16 cellular contexts compared by ENCODE assay signal in the genomic region with DNA sequence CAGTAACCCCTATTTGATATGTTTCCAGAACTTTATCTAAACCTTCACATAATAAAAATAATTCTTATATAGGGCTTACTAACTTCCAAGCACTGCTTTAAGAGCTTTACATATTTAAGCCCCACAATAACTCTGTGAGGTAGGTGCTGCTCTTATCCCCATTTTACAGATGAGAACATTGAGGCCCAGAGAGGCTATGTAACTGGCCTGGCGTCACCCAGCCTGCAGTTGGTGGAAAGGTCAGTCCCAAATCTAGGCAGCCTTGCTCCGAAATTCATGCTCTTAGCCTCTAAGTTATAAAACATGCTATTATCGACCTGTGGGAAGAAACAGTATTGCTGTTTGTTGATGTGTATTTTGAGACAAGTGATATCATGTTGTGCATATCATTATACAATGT. TPM values are rescaled to one million over a fixed set of nuclear protein-coding genes. Genes with fewer than 3 reads are reported as not detected.
DNase-seq lines count a peak whose midpoint lies in the region; TF ChIP-seq lines count a peak whose summit lies in the region.
"Had no signal": no experiment of that assay in that cellular context is flagged by ENCODE, and none has a peak within 500 bp of the region (broad histone marks: within the 10 kb centered on the region; RNA-seq: fewer than 3 reads in every experiment).

No MANE protein-coding gene starts in this region.

- peaks cover 50% of the 10 kb centered on the region for H3K36me3 Mint-ChIP-seq in T-helper 1 cell treated with Interleukin-12 subunit alpha and Interleukin-12 subunit beta and Interleukin-4 antibody, amounts not matched to agents 30 μg/mL and 1 μg/mL, for 36 hours (ENCODE audit: low read depth)
- H3K36me3 Mint-ChIP-seq in CD4-positive, alpha-beta memory T cell, result peaks cover 27 to 75% of the 10 kb centered on the region in 2 donors
- peaks cover 20% of the 10 kb centered on the region for H3K36me3 Mint-ChIP-seq in activated naive CD8-positive, alpha-beta T cell

- H3K27me3 Mint-ChIP-seq in T-helper 1 cell treated with Interleukin-12 subunit alpha and Interleukin-12 subunit beta and Interleukin-4 antibody, amounts not matched to agents 30 μg/mL and 1 μg/mL, for 36 hours (ENCODE audit: low read depth), result no peaks in the 10 kb centered on the region
- H3K27me3 Mint-ChIP-seq in CD4-positive, alpha-beta memory T cell, result no peaks in the 10 kb centered on the region
- no peaks in the 10 kb centered on the region for H3K27me3 Mint-ChIP-seq in activated naive CD8-positive, alpha-beta T cell

- H3K9me3 Mint-ChIP-seq in T-helper 1 cell treated with Interleukin-12 subunit alpha and Interleukin-12 subunit beta and Interleukin-4 antibody, amounts not matched to agents 30 μg/mL and 1 μg/mL, for 36 hours, result no peaks in the 10 kb centered on the region
- no peaks in the 10 kb centered on the region for H3K9me3 Mint-ChIP-seq in CD4-positive, alpha-beta memory T cell
- peaks cover 3% of the 10 kb centered on the region for H3K9me3 Mint-ChIP-seq in activated naive CD8-positive, alpha-beta T cell (ENCODE audit: low read depth)
- H3K9me3 Mint-ChIP-seq: CD14-positive monocyte had no signal

- H3K4me3 ChIP-seq in CD4-positive, alpha-beta memory T cell (ENCODE audit: low read length in 2 of 2), result peak overlapping the region in 1 of 2 donors; percentile 36
- H3K4me3 ChIP-seq in A673 (ENCODE audit: low read depth, low read length, poor library complexity, severe bottlenecking), result no peak overlapping the region
- H3K4me3 ChIP-seq: GM23248, prostate gland had no signal

- peak overlapping the region; percentile 23 for H3K4me3 Mint-ChIP-seq in T-helper 1 cell treated with Interleukin-12 subunit alpha and Interleukin-12 subunit beta and Interleukin-4 antibody, amounts not matched to agents 30 μg/mL and 1 μg/mL, for 36 hours
- H3K4me3 Mint-ChIP-seq in CD4-positive, alpha-beta memory T cell, result peak overlapping the region in 7 of 8 donors; percentile 39 to 90 (median 83)
- peak overlapping the region; percentile 65 for H3K4me3 Mint-ChIP-seq in activated naive CD8-positive, alpha-beta T cell
- H3K4me3 Mint-ChIP-seq: CD14-positive monocyte had no signal

- intact Hi-C loops in CD4-positive, alpha-beta memory T cell (cut with micrococcal nuclease), result no loop called here
- intact Hi-C loops in posterior vena cava (cut with DNase I), result no loop called here
- intact Hi-C loops in A673 (cut with micrococcal nuclease; ENCODE audit: unreplicated experiment), result no loop called here

- peaks cover 67% of the 10 kb centered on the region for H3K4me1 Mint-ChIP-seq in T-helper 1 cell treated with Interleukin-12 subunit alpha and Interleukin-12 subunit beta and Interleukin-4 antibody, amounts not matched to agents 30 μg/mL and 1 μg/mL, for 36 hours (ENCODE audit: low read depth)
- peaks cover 69 to 99% (median 81%) of the 10 kb centered on the region in 4 donors for H3K4me1 Mint-ChIP-seq in CD4-positive, alpha-beta memory T cell
- peaks cover 94% of the 10 kb centered on the region for H3K4me1 Mint-ChIP-seq in activated naive CD8-positive, alpha-beta T cell (ENCODE audit: low read depth)

- peaks cover 95% of the 10 kb centered on the region for H3K4me1 ChIP-seq in CD4-positive, alpha-beta memory T cell (ENCODE audit: insufficient read depth, low read length)
- no peaks in the 10 kb centered on the region for H3K4me1 ChIP-seq in A673 (ENCODE audit: insufficient read depth, low read length, poor library complexity, severe bottlenecking)
- H3K4me1 ChIP-seq: prostate gland had no signal

- peaks cover 4% of the 10 kb centered on the region for H3K36me3 ChIP-seq in CD4-positive, alpha-beta memory T cell (ENCODE audit: insufficient read depth, low read length)
- no peaks in the 10 kb centered on the region for H3K36me3 ChIP-seq in A673 (ENCODE audit: insufficient read depth, low read length, poor library complexity, severe bottlenecking)
- H3K36me3 ChIP-seq: prostate gland had no signal

- no peak for DNase-seq in T-helper 1 cell
- no peak for DNase-seq in CD4-positive, alpha-beta memory T cell
- DNase-seq in posterior vena cava (ENCODE audit: low spot score), result peak; percentile 5
- no peak for DNase-seq in A673 (ENCODE audit: low spot score)
- no peak for DNase-seq in NCI-H2196 (lab: John Stamatoyannopoulos, UW; ENCODE audit: unreplicated experiment)
- DNase-seq in HCEC 1CT, result no peak
- DNase-seq: activated CD4-positive, alpha-beta T cell treated with anti-CD3 and anti-CD28 coated beads, Interleukin-2, amount 50 U/mL, for 4 hours; GM23248; left ventricle myocardium superior; NCI-H524; SIG-M5 had no signal

- CTCF ChIA-PET in CD4-positive, alpha-beta memory T cell (lab: Charles Lee; ENCODE audit: partially characterized antibody), result interaction anchor here (1.1 to 1.5 kb wide), 4 partner anchors 12 to 34 kb away, joined by 4 to 8 read pairs (median 4); no protein-coding TSS in a partner anchor
- CTCF ChIA-PET in A673 (lab: Charles Lee), result no interaction called here

- POLR2A ChIA-PET in CD4-positive, alpha-beta memory T cell (lab: Charles Lee; ENCODE audit: partially characterized antibody), result interaction anchor here (0.8 to 6.3 kb wide), 12 partner anchors 11 to 67 kb away, joined by 3 to 104 read pairs (median 10); a partner anchor contains a TSS
- POLR2A ChIA-PET in A673 (lab: Charles Lee; ENCODE audit: low non-redundant PET), result no interaction called here

- no TSS peak for BruUV-seq in A673 (replicated peaks; lab: Mats Ljungman, UMichigan)

- no peaks in the 10 kb centered on the region for H3K9me3 ChIP-seq in CD4-positive, alpha-beta memory T cell (ENCODE audit: control insufficient read depth in 1 of 2, low read length in 2 of 2)
- no peaks in the 10 kb centered on the region for H3K9me3 ChIP-seq in A673 (ENCODE audit: low read depth, low read length, poor library complexity, severe bottlenecking)
- H3K9me3 ChIP-seq: prostate gland had no signal

- TF ChIP-seq CTCF in A673 (conservative IDR thresholded peaks at IDR 0.05; ENCODE audit: low read depth, low read length), result no peak

- H3K27ac ChIP-seq in CD4-positive, alpha-beta memory T cell (ENCODE audit: low read depth, low read length), result peak overlapping the region; percentile 79
- no peak overlapping the region for H3K27ac ChIP-seq in A673 (ENCODE audit: low read depth, low read length, poor library complexity, severe bottlenecking)
- H3K27ac ChIP-seq: 22Rv1, GM23248 had no signal

- no peaks in the 10 kb centered on the region for H3K27me3 ChIP-seq in CD4-positive, alpha-beta memory T cell (ENCODE audit: insufficient read depth, low read length)
- no peaks in the 10 kb centered on the region for H3K27me3 ChIP-seq in A673 (replicated peaks; ENCODE audit: insufficient read depth, low read depth, low read length, poor library complexity)

- H3K27ac Mint-ChIP-seq in T-helper 1 cell treated with Interleukin-12 subunit alpha and Interleukin-12 subunit beta and Interleukin-4 antibody, amounts not matched to agents 30 μg/mL and 1 μg/mL, for 36 hours, result peak overlapping the region; percentile 52
- H3K27ac Mint-ChIP-seq in CD4-positive, alpha-beta memory T cell, result peak overlapping the region; percentile 89 to 98 (median 97)
- H3K27ac Mint-ChIP-seq in activated naive CD8-positive, alpha-beta T cell, result peak overlapping the region; percentile 97

RNA-seq across cellular contexts. Expression of a gene that starts 9.0 kb away (rescaled TPM):
- total RNA-seq in CD4-positive, alpha-beta memory T cell, result 100 to 1,000 TPM; 416 to 457 TPM
- polyA plus RNA-seq in CD4-positive, alpha-beta memory T cell, result 100 to 1,000 TPM in 1 of 2 donors, 10 to 100 TPM in 1; 41.6 to 151 TPM
- total RNA-seq in posterior vena cava, result 10 to 100 TPM; 37.8 to 53.2 TPM
- 13.1 and 14.2 TPM in 2 replicates for total RNA-seq in A673 (2021)

RNA-seq across cellular contexts. Expression of a gene that starts 36.6 kb away (rescaled TPM):
- total RNA-seq in CD4-positive, alpha-beta memory T cell, result not detected
- under 1 TPM in 1 of 2 donors, not detected in 1; 0.14 TPM for polyA plus RNA-seq in CD4-positive, alpha-beta memory T cell
- total RNA-seq in posterior vena cava, result under 1 TPM in 1 of 2 donors, not detected in 1; 0.60 TPM
- total RNA-seq in A673 (2021), result not detected in 2 replicates
- total RNA-seq: GM23248 had no signal
- polyA plus RNA-seq: GM23248 had no signal

Comparison
In these comparisons a context has a peak if more than half of its experiments do, and no peak if none do; other contexts are left out.
1. H3K4me3 Mint-ChIP-seq: peak in every context shown above with its lines; median percentile 83 in CD4-positive, alpha-beta memory T cell; 65 in activated naive CD8-positive, alpha-beta T cell; 23 in T-helper 1 cell treated with Interleukin-12 subunit alpha and Interleukin-12 subunit beta and Interleukin-4 antibody, amounts not matched to agents 30 μg/mL and 1 μg/mL, for 36 hours.
2. RNA of a gene that starts 9.0 kb away (total RNA-seq): 416 to 457 TPM in CD4-positive, alpha-beta memory T cell; 37.8 to 53.2 TPM in posterior vena cava and 13.1 to 14.2 TPM in A673; every median in the first group is over 4 times any median in the second.
3. Peak in every context shown above with its lines, with median percentiles within 50 percentile points of each other: H3K27ac Mint-ChIP-seq.